ENCODE assay signal across 16 cellular contexts in the genomic region with DNA sequence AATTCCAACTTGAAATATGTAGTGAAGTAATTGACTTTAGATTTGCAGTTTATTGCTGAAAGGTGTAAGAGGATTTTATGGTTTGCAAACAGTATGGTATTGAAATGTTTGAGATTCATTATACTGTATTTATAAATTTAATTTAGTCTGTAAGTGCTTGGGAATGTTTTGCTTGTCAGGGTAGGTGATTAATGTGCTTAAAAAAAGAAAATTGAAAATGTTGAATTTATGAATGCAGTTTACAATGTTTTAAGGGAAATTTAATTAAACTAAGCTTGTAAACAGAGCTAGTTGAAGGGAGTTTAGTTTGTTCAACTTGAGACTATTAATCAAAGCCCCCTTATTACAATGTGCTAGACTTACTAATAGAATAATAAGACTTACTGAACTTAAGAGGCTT. TPM values are rescaled to one million over a fixed set of nuclear protein-coding genes. Genes with fewer than 3 reads are reported as not detected.
DNase-seq lines count a peak whose midpoint lies in the region; ATAC-seq and TF ChIP-seq lines count a peak whose summit lies in the region.
"Had no signal": no experiment of that assay in that cellular context is flagged by ENCODE, and none has a peak within 500 bp of the region (broad histone marks: within the 10 kb centered on the region; RNA-seq: fewer than 3 reads in every experiment).

No MANE protein-coding gene starts in this region.

- TF ChIP-seq RAD21 in SK-N-SH (IDR thresholded peaks at IDR 0.05; ENCODE audit: low read length): no peak

- H3K27ac ChIP-seq in SK-N-SH (ENCODE audit: low read depth in 2 of 2, low read length in 1 of 2) (no peak overlapping the region), HEK293 (ENCODE audit: extremely low read depth, low read depth, low read length) (no peak overlapping the region)
- H3K27ac ChIP-seq: 22Rv1; A549; BLaER1 treated with 17β-estradiol and CSF1 and Interleukin-3, amounts not matched to agents 10 nM and 100 nM; C4-2B had no signal

- H3K9me2 ChIP-seq in SK-N-SH: no peaks in the 10 kb centered on the region

- TF ChIP-seq EP300 in SK-N-SH (IDR thresholded peaks at IDR 0.05; ENCODE audit: borderline replicate concordance in 1 of 2, low read depth in 1 of 2, low read length in 1 of 2): no peak

- no peaks in the 10 kb centered on the region for H4K20me1 ChIP-seq in SK-N-SH (ENCODE audit: insufficient read depth)
- H4K20me1 ChIP-seq: BLaER1 treated with 17β-estradiol and CSF1 and Interleukin-3, amounts not matched to agents 10 nM and 100 nM had no signal

- H3F3A ChIP-seq in SK-N-SH (replicated peaks; ENCODE audit: insufficient read depth): no peaks in the 10 kb centered on the region

- CTCF ChIA-PET in SK-N-SH (lab: Yijun Ruan, JAX): interaction anchor here (1.4 to 2.7 kb wide), 3 partner anchors 18 to 32 kb away, joined by 3 to 13 read pairs (median 6); a partner anchor contains a TSS
- CTCF ChIA-PET in HEK293 (lab: Yijun Ruan, JAX): interaction anchor here (0.9 to 2.4 kb wide), 6 partner anchors 11 to 536 kb away, joined by 3 to 10 read pairs (median 4); no protein-coding TSS in a partner anchor

- H3K79me2 ChIP-seq in SK-N-SH (ENCODE audit: insufficient read depth): no peaks in the 10 kb centered on the region

- DNase-seq in SK-N-SH (no peak), NCI-H82 treated with DMSO at 0.1 percent for 48 hours (lab: John Stamatoyannopoulos, UW; ENCODE audit: unreplicated experiment) (peak; percentile 51), left lobe of liver (ENCODE audit: low spot score) (no peak), NCI-H128 (lab: John Stamatoyannopoulos, UW; ENCODE audit: unreplicated experiment) (no peak)
- DNase-seq: AML-193; CD4-positive, alpha-beta T cell; CD8-positive, alpha-beta T cell; DMS79 treated with DMSO at 0.1 percent for 48 hours; GDM1 had no signal

- POLR2A ChIA-PET in SK-N-SH (lab: Yijun Ruan, JAX): no interaction called here
- POLR2A ChIA-PET in HEK293 (lab: Yijun Ruan, JAX): no interaction called here

- H3K9me3 ChIP-seq in SK-N-SH (no peaks in the 10 kb centered on the region), HEK293 (ENCODE audit: control insufficient read depth, insufficient read depth, low read depth, low read length) (no peaks in the 10 kb centered on the region)
- H3K9me3 ChIP-seq: A549; BLaER1 treated with 17β-estradiol and CSF1 and Interleukin-3, amounts not matched to agents 10 nM and 100 nM had no signal

- no peak overlapping the region for H2AFZ ChIP-seq in SK-N-SH (ENCODE audit: low read depth)

- no peaks in the 10 kb centered on the region; the same call in 1 of the 2 replicates for H3K27me3 ChIP-seq in SK-N-SH (ENCODE audit: insufficient read depth)
- H3K27me3 ChIP-seq: BLaER1 treated with 17β-estradiol and CSF1 and Interleukin-3, amounts not matched to agents 10 nM and 100 nM had no signal

- ATAC-seq in SK-N-SH treated with all-trans-retinoic acid at 6 μM for 48 hours (no peak), left lobe of liver (no peak)
- ATAC-seq: A549; CD8-positive, alpha-beta T cell; GM12878 had no signal

- no peak overlapping the region for H3K9ac ChIP-seq in SK-N-SH
- H3K9ac ChIP-seq: BLaER1 treated with 17β-estradiol and CSF1 and Interleukin-3, amounts not matched to agents 10 nM and 100 nM had no signal

- H3K4me2 ChIP-seq in SK-N-SH: no peak overlapping the region
- H3K4me2 ChIP-seq: A549; BLaER1 treated with 17β-estradiol and CSF1 and Interleukin-3, amounts not matched to agents 10 nM and 100 nM had no signal

- H3K4me1 ChIP-seq in SK-N-SH (ENCODE audit: control insufficient read depth in 1 of 2, insufficient read depth in 2 of 2, low read depth in 1 of 2, low read length in 1 of 2) (no peaks in the 10 kb centered on the region), HEK293 (ENCODE audit: control insufficient read depth, insufficient read depth, low read length) (no peaks in the 10 kb centered on the region)
- H3K4me1 ChIP-seq: A549 had no signal

- H3K36me3 ChIP-seq in SK-N-SH (replicated peaks in 1 of 2; ENCODE audit: control insufficient read depth in 1 of 2, insufficient read depth in 2 of 2, low read length in 1 of 2) (no peaks in the 10 kb centered on the region), HEK293 (ENCODE audit: control insufficient read depth in 2 of 2, insufficient read depth in 1 of 2, low read length in 2 of 2) (no peaks in the 10 kb centered on the region)
- H3K36me3 ChIP-seq: BLaER1 treated with 17β-estradiol and CSF1 and Interleukin-3, amounts not matched to agents 10 nM and 100 nM had no signal

- TF ChIP-seq CTCF in SK-N-SH (IDR thresholded peaks at IDR 0.05): no peak
- no peak for TF ChIP-seq CTCF in HEK293 (tag by site-specific recombination; IDR thresholded peaks at IDR 0.05)

- H3K4me3 ChIP-seq in SK-N-SH (ENCODE audit: low read depth in 2 of 2, low read length in 1 of 2) (no peak overlapping the region), HEK293 (ENCODE audit: low read depth, low read length) (no peak overlapping the region)
- H3K4me3 ChIP-seq: A549; BLaER1 treated with 17β-estradiol and CSF1 and Interleukin-3, amounts not matched to agents 10 nM and 100 nM; GM12878 had no signal

TF ChIP-seq in SK-N-SH treated with all-trans-retinoic acid at 6 μM for 48 hours, 23 proteins besides CTCF, POLR2A, EP300 and RAD21:
- TF ChIP-seq ZNF70 (CRISPR knock-in tag; IDR thresholded peaks at IDR 0.05): no peak
- TF ChIP-seq RARB (CRISPR knock-in tag; IDR thresholded peaks at IDR 0.05): no peak
- no peak for TF ChIP-seq SNAI2 (CRISPR knock-in tag; IDR thresholded peaks at IDR 0.05)
- TF ChIP-seq CSDC2 (CRISPR knock-in tag; IDR thresholded peaks at IDR 0.05): no peak
- TF ChIP-seq ISL1 (CRISPR knock-in tag; IDR thresholded peaks at IDR 0.05): peak; percentile 56

TF ChIP-seq in SK-N-SH, 30 proteins besides CTCF, POLR2A, EP300 and RAD21 (continues in another document):
- TF ChIP-seq RFX5 (IDR thresholded peaks at IDR 0.05; ENCODE audit: low read length) (no peak), NRF1 (IDR thresholded peaks at IDR 0.05; ENCODE audit: low read depth, low read length) (no peak), JUND (IDR thresholded peaks at IDR 0.05) (no peak), SIN3A (IDR thresholded peaks at IDR 0.05; ENCODE audit: borderline replicate concordance, low read depth, low read length) (no peak), MXI1 (IDR thresholded peaks at IDR 0.05; ENCODE audit: low read depth, low read length) (no peak), GATA2 (CRISPR knock-in tag; IDR thresholded peaks at IDR 0.05) (no peak), MEF2A (IDR thresholded peaks at IDR 0.05; ENCODE audit: borderline replicate concordance, low read depth) (no peak), FOXJ3 (CRISPR knock-in tag; IDR thresholded peaks at IDR 0.05) (no peak), TEAD4 (IDR thresholded peaks at IDR 0.05; ENCODE audit: borderline replicate concordance, insufficient read depth) (no peak)
- TF ChIP-seq, protein P1, sequence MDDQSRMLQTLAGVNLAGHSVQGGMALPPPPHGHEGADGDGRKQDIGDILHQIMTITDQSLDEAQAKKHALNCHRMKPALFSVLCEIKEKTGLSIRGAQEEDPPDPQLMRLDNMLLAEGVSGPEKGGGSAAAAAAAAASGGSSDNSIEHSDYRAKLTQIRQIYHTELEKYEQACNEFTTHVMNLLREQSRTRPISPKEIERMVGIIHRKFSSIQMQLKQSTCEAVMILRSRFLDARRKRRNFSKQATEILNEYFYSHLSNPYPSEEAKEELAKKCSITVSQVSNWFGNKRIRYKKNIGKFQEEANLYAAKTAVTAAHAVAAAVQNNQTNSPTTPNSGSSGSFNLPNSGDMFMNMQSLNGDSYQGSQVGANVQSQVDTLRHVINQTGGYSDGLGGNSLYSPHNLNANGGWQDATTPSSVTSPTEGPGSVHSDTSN (IDR thresholded peaks at IDR 0.05): no peak

TF ChIP-seq in HEK293, 187 proteins besides CTCF, POLR2A, EP300 and RAD21:
- TF ChIP-seq, protein P2, sequence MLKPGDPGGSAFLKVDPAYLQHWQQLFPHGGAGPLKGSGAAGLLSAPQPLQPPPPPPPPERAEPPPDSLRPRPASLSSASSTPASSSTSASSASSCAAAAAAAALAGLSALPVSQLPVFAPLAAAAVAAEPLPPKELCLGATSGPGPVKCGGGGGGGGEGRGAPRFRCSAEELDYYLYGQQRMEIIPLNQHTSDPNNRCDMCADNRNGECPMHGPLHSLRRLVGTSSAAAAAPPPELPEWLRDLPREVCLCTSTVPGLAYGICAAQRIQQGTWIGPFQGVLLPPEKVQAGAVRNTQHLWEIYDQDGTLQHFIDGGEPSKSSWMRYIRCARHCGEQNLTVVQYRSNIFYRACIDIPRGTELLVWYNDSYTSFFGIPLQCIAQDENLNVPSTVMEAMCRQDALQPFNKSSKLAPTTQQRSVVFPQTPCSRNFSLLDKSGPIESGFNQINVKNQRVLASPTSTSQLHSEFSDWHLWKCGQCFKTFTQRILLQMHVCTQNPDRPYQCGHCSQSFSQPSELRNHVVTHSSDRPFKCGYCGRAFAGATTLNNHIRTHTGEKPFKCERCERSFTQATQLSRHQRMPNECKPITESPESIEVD (tag by site-specific recombination; IDR thresholded peaks at IDR 0.05): peak; percentile 55
- TF ChIP-seq WT1 (tag by site-specific recombination; IDR thresholded peaks at IDR 0.05) (no peak), ZNF585B (tag by site-specific recombination; IDR thresholded peaks at IDR 0.05) (no peak)

RNA-seq across cellular contexts. Expression of a gene that starts 18.0 kb away (rescaled TPM):
- 4.9 and 6.7 TPM in 2 replicates for polyA plus RNA-seq in SK-N-SH (2012; rRNA removed)
- 6.2 and 7.2 TPM in 2 replicates for polyA plus RNA-seq in SK-N-SH (2012; cell fraction: cytosol; rRNA removed)
- 6.9 and 9.4 TPM in 2 replicates for polyA plus RNA-seq in SK-N-SH (2012; cell fraction: nucleus; rRNA removed)
- total RNA-seq in left lobe of liver: 10.8 TPM
